In the genomic region with DNA sequence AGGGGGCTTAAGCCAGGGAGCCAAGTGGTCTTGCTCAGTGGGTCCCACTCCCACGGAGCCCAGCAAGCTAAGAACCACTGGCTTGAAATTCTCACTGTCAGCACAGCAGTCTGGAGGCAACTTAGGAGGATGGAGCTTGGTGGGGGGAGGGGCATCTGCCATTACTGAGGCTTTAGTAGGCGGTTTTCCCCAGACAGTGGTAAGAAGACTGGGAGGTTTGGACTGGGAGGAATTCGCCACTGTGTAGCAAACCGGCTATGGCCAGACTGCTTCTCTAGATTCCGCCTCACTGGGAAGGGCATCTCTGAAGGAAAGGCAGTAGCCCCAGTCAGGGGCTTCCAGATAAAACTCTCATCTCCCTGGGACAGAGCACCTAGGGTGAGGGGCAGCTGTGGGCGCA, we compare ENCODE assay signal across 3 cellular contexts. TPM values are rescaled to one million over a fixed set of nuclear protein-coding genes. Genes with fewer than 3 reads are reported as not detected.
"Had no signal": no experiment of that assay in that cellular context is flagged by ENCODE, and none has a peak within 500 bp of the region (broad histone marks: within the 10 kb centered on the region; RNA-seq: fewer than 3 reads in every experiment).

No MANE protein-coding gene starts in this region.

RNA-seq across cellular contexts. Expression of a gene that starts 17.2 kb away (rescaled TPM):
- total RNA-seq: H9, HT-29, IMR-90 had no signal
- polyA plus RNA-seq: IMR-90 had no signal
